1 cellular context compared by ENCODE assay signal in genomic region chr1:15777913-15778707, GRCh38.
TF ChIP-seq lines count a peak whose summit lies in the region.

No MANE protein-coding gene starts in this region.

TF ChIP-seq in HCT116, 20 proteins besides CTCF, POLR2A, EP300 and RAD21:
- TF ChIP-seq POLR2AphosphoS5 (IDR thresholded peaks at IDR 0.05; ENCODE audit: low read depth, low read length), result no peak
- no peak for TF ChIP-seq MAX (IDR thresholded peaks at IDR 0.05)
